8 cellular contexts compared by ENCODE assay signal in the genomic region with DNA sequence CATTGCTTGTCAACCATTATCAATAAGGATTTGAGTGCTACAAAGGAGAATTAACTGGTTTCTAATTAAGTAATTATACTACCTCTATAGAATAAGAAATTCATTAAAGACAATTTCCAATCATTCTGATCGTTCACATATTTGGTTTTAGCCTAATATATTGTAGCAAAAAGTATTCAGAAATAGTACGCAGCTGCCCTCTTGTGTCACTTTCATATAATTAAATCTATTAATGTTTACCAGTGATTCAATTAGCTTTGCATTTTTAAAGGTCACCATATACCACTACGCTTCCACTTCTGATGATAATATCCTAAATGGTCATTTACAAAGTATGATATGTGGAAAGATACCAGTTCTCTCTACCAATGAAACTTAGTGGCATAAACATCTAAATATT.
DNase-seq lines count a peak whose midpoint lies in the region; ATAC-seq and TF ChIP-seq lines count a peak whose summit lies in the region.

No MANE protein-coding gene starts in this region.

- no peak overlapping the region for H2AFZ ChIP-seq in OCI-LY7 (ENCODE audit: low read length)

- no peak for ATAC-seq in HG03196 (IDR thresholded peaks at IDR 0.05; ENCODE audit: unreplicated experiment)
- no peak for ATAC-seq in HG02852 (IDR thresholded peaks at IDR 0.05; ENCODE audit: unreplicated experiment)

- no peaks in the 10 kb centered on the region for H3K36me3 ChIP-seq in OCI-LY7 (ENCODE audit: insufficient read depth, low read length)
- no peaks in the 10 kb centered on the region for H3K36me3 ChIP-seq in prostate gland

- H3K27ac ChIP-seq in OCI-LY7 (ENCODE audit: low read depth, low read length, poor library complexity, severe bottlenecking) (no peak overlapping the region), prostate gland (no peak overlapping the region)

- H3K9me3 ChIP-seq in OCI-LY7 (ENCODE audit: low read length): no peaks in the 10 kb centered on the region
- no peaks in the 10 kb centered on the region for H3K9me3 ChIP-seq in prostate gland

- H3K4me1 ChIP-seq in OCI-LY7 (ENCODE audit: insufficient read depth, low read length, poor library complexity, severe bottlenecking) (no peaks in the 10 kb centered on the region), prostate gland (replicated peaks) (no peaks in the 10 kb centered on the region)

- H3K4me3 ChIP-seq in OCI-LY7 (ENCODE audit: low read depth, low read length, poor library complexity, severe bottlenecking) (no peak overlapping the region), prostate gland (no peak overlapping the region)

- H3K27me3 ChIP-seq in prostate gland (replicated peaks; ENCODE audit: insufficient read depth): no peaks in the 10 kb centered on the region

- TF ChIP-seq POLR2A in prostate gland (IDR thresholded peaks at IDR 0.05): no peak

- peak; percentile 52 for DNase-seq in HT-29 (ENCODE audit: low spot score)
- no peak for DNase-seq in OCI-LY7 (ENCODE audit: low spot score)
- peak; percentile 13 for DNase-seq in fibroblast of gingiva (ENCODE audit: low read depth)
- no peak for DNase-seq in prostate gland (ENCODE audit: low spot score)
- DNase-seq in NCI-H2029 (lab: John Stamatoyannopoulos, UW): no peak
- no peak for DNase-seq in LoVo (ENCODE audit: low spot score)

- WGBS in prostate gland: 31% methylated on average over 3 of the region's 3 CpGs

- H4K20me1 ChIP-seq in OCI-LY7 (ENCODE audit: insufficient read depth, low read length): no peaks in the 10 kb centered on the region

- POLR2A ChIA-PET in OCI-LY7 (lab: Charles Lee): no interaction called here

- no peaks in the 10 kb centered on the region for H3K9me2 ChIP-seq in OCI-LY7 (ENCODE audit: insufficient read depth, low read length)

- intact Hi-C loops in OCI-LY7 (cut with micrococcal nuclease; ENCODE audit: unreplicated experiment) (no loop called here), prostate gland (cut with DNase I) (loop anchor here (5.0 kb wide), 2 partner anchors 952 to 1357 kb away; a partner anchor contains a TSS)

- CTCF ChIA-PET in OCI-LY7 (lab: Charles Lee; ENCODE audit: unreplicated experiment): no interaction called here

- H3K4me2 ChIP-seq in OCI-LY7 (ENCODE audit: low read length): no peak overlapping the region

- H3K79me2 ChIP-seq in OCI-LY7 (ENCODE audit: insufficient read depth, low read depth, low read length): no peaks in the 10 kb centered on the region

- BruUV-seq in OCI-LY7 (replicated peaks; lab: Mats Ljungman, UMichigan): no TSS peak

- TF ChIP-seq CTCF in OCI-LY7 (conservative IDR thresholded peaks at IDR 0.05; ENCODE audit: low read length): peak; percentile 59
- peak in 3 of 4 experiments; percentile 11 to 45 (median 44) for TF ChIP-seq CTCF in prostate gland (IDR thresholded peaks at IDR 0.05)

Comparison
In these comparisons a context has a peak if more than half of its experiments do, and no peak if none do; other contexts are left out.
1. DNase-seq: peak in HT-29 (single experiment) and fibroblast of gingiva (single experiment); none in OCI-LY7 (single experiment), prostate gland (single experiment), NCI-H2029 (single experiment) and LoVo (single experiment).